ENCODE assay signal across 12 cellular contexts in the genomic region with DNA sequence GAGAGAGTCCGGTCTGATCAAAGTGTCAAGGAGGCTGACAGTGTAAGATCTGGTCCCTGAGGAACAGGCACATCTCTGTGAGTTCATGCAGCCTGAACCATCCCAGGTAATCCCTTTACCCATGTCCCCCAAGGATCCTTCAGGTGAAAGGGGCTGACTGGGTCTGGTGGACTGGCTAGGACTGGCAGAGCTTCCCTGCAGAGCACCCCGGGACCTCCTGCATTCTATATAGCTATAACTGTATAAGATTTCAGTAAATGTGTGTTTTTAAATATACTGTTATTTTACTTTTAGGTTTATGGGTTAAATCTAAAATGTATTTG.
A peak's percentile ranks its signal among the peaks of the same experiment; 100 is the strongest.
DNase-seq lines count a peak whose midpoint lies in the region; ATAC-seq and TF ChIP-seq lines count a peak whose summit lies in the region.
"Had no signal": no experiment of that assay in that cellular context is flagged by ENCODE, and none has a peak within 500 bp of the region (broad histone marks: within the 10 kb centered on the region; RNA-seq: fewer than 3 reads in every experiment).

No MANE protein-coding gene starts in this region.

- no peaks in the 10 kb centered on the region for H3K27me3 Mint-ChIP-seq in CD4-positive, alpha-beta T cell
- H3K27me3 Mint-ChIP-seq in HFFc6 (ENCODE audit: insufficient read depth) = peaks cover 15% of the 10 kb centered on the region
- H3K27me3 Mint-ChIP-seq in activated B cell treated with CpG ODN at 0.5 μM for 24 hours = no peaks in the 10 kb centered on the region
- H3K27me3 Mint-ChIP-seq in progenitor cell of endocrine pancreas = no peaks in the 10 kb centered on the region
- H3K27me3 Mint-ChIP-seq: effector memory CD8-positive, alpha-beta T cell; stimulated activated naive CD8-positive, alpha-beta T cell treated with anti-CD3 and anti-CD28 coated beads, Interleukin-15, Interleukin-2, amounts not matched to agents 100 ng/mL and 50 ng/mL, for 24 hours had no signal

- DNase-seq in CD4-positive, alpha-beta T cell = no peak
- no peak for DNase-seq in HFFc6
- no peak for DNase-seq in activated B cell treated with CpG ODN at 0.5 μM for 24 hours
- DNase-seq in progenitor cell of endocrine pancreas (ENCODE audit: low spot score, unreplicated experiment) = no peak
- no peak for DNase-seq in activated CD4-positive, alpha-beta T cell treated with anti-CD3 and anti-CD28 coated beads for 48 hours
- DNase-seq in anterior cingulate cortex (lab: John Stamatoyannopoulos, UW) = no peak
- no peak for DNase-seq in left colon
- no peak for DNase-seq in DMS 273 treated with DMSO at 0.1 percent for 48 hours (lab: John Stamatoyannopoulos, UW)
- DNase-seq: NCI-H1436 treated with DMSO at 0.1 percent for 48 hours had no signal

- peaks cover 8% of the 10 kb centered on the region for H3K4me1 Mint-ChIP-seq in CD4-positive, alpha-beta T cell (ENCODE audit: low read depth)
- H3K4me1 Mint-ChIP-seq in HFFc6 (ENCODE audit: low read depth) (no peaks in the 10 kb centered on the region), activated B cell treated with CpG ODN at 0.5 μM for 24 hours (peaks cover 19% of the 10 kb centered on the region), progenitor cell of endocrine pancreas (ENCODE audit: low read depth) (peaks cover 18% of the 10 kb centered on the region)

- CTCF ChIA-PET in CD4-positive, alpha-beta T cell (lab: Charles Lee) = interaction anchor here (0.6 to 2.2 kb wide), 4 partner anchors 19 to 883 kb away, joined by 3 to 10 read pairs (median 7); no protein-coding TSS in a partner anchor
- CTCF ChIA-PET in activated B cell treated with CpG ODN at 0.5 μM for 24 hours (lab: Charles Lee) = interaction anchor here (0.8 to 4.8 kb wide), 6 partner anchors 20 to 763 kb away, joined by 3 to 30 read pairs (median 9); no protein-coding TSS in a partner anchor

- intact Hi-C loops in CD4-positive, alpha-beta T cell (cut with DNase I, micrococcal nuclease) = loop anchor here in 1 of 2 experiments (5.0 kb wide), 1 partner anchor 715 kb away; no protein-coding TSS in a partner anchor
- intact Hi-C loops in activated B cell treated with CpG ODN at 0.5 μM for 24 hours (cut with micrococcal nuclease) (loop anchor here (1.0 to 2.0 kb wide), 3 partner anchors 151 to 761 kb away; no protein-coding TSS in a partner anchor), left colon (cut with DNase I, micrococcal nuclease) (no loop called here)

- POLR2A ChIA-PET in CD4-positive, alpha-beta T cell (lab: Charles Lee) = no interaction called here
- POLR2A ChIA-PET in activated B cell treated with CpG ODN at 0.5 μM for 24 hours (lab: Charles Lee) = interaction anchor here (1.4 kb wide), 1 partner anchor 9 kb away, joined by 3 read pairs; no protein-coding TSS in a partner anchor

- peaks cover 70% of the 10 kb centered on the region for H3K36me3 Mint-ChIP-seq in CD4-positive, alpha-beta T cell (ENCODE audit: low read depth)
- H3K36me3 Mint-ChIP-seq in HFFc6 (ENCODE audit: low read depth) (no peaks in the 10 kb centered on the region), activated B cell treated with CpG ODN at 0.5 μM for 24 hours (ENCODE audit: low read depth) (peaks cover 69% of the 10 kb centered on the region), progenitor cell of endocrine pancreas (ENCODE audit: insufficient read depth) (peaks cover 13% of the 10 kb centered on the region)

- no peaks in the 10 kb centered on the region for H3K9me3 Mint-ChIP-seq in CD4-positive, alpha-beta T cell
- H3K9me3 Mint-ChIP-seq in HFFc6 (no peaks in the 10 kb centered on the region), activated B cell treated with CpG ODN at 0.5 μM for 24 hours (no peaks in the 10 kb centered on the region), progenitor cell of endocrine pancreas (ENCODE audit: low read depth) (peaks cover 3% of the 10 kb centered on the region)
- H3K9me3 Mint-ChIP-seq: effector memory CD8-positive, alpha-beta T cell; stimulated activated naive CD8-positive, alpha-beta T cell treated with anti-CD3 and anti-CD28 coated beads, Interleukin-15, Interleukin-2, amounts not matched to agents 100 ng/mL and 50 ng/mL, for 24 hours had no signal

- no peak for ATAC-seq in CD4-positive, alpha-beta T cell (ENCODE audit: poor library complexity)
- ATAC-seq in activated B cell treated with CpG ODN at 0.5 μM for 24 hours (ENCODE audit: low read depth) = no peak
- no peak for ATAC-seq in left colon

- no peaks in the 10 kb centered on the region for H3K27me3 ChIP-seq in CD4-positive, alpha-beta T cell (ENCODE audit: control insufficient read depth, insufficient read depth, low read length)

- H3K4me3 Mint-ChIP-seq in CD4-positive, alpha-beta T cell = no peak overlapping the region
- H3K4me3 Mint-ChIP-seq in HFFc6 (no peak overlapping the region), activated B cell treated with CpG ODN at 0.5 μM for 24 hours (no peak overlapping the region), progenitor cell of endocrine pancreas (ENCODE audit: low read depth) (no peak overlapping the region)
- H3K4me3 Mint-ChIP-seq: effector memory CD8-positive, alpha-beta T cell; stimulated activated naive CD8-positive, alpha-beta T cell treated with anti-CD3 and anti-CD28 coated beads, Interleukin-15, Interleukin-2, amounts not matched to agents 100 ng/mL and 50 ng/mL, for 24 hours had no signal

- TF ChIP-seq CTCF in CD4-positive, alpha-beta T cell (IDR thresholded peaks at IDR 0.05) = peak; percentile 6
- TF ChIP-seq CTCF in HFFc6 (IDR thresholded peaks at IDR 0.05) (peak; percentile 38; the same call in 1 of the 2 replicates), activated B cell treated with CpG ODN at 0.5 μM for 24 hours (IDR thresholded peaks at IDR 0.05) (no peak), progenitor cell of endocrine pancreas (IDR thresholded peaks at IDR 0.05; ENCODE audit: unreplicated experiment) (peak; percentile 3)

- no peak overlapping the region for H3K27ac ChIP-seq in CD4-positive, alpha-beta T cell (ENCODE audit: low read depth, low read length)

- no peaks in the 10 kb centered on the region for H3K9me3 ChIP-seq in CD4-positive, alpha-beta T cell (ENCODE audit: control insufficient read depth, low read length)
- H3K9me3 ChIP-seq: Caco-2 had no signal

- H3K27ac Mint-ChIP-seq in CD4-positive, alpha-beta T cell = peak overlapping the region; percentile 3
- no peak overlapping the region for H3K27ac Mint-ChIP-seq in HFFc6
- peak overlapping the region; percentile 59 for H3K27ac Mint-ChIP-seq in activated B cell treated with CpG ODN at 0.5 μM for 24 hours
- H3K27ac Mint-ChIP-seq in progenitor cell of endocrine pancreas = no peak overlapping the region
- H3K27ac Mint-ChIP-seq: stimulated activated naive CD8-positive, alpha-beta T cell treated with anti-CD3 and anti-CD28 coated beads, Interleukin-15, Interleukin-2, amounts not matched to agents 100 ng/mL and 50 ng/mL, for 24 hours had no signal

Comparison
In these comparisons a context has a peak if more than half of its experiments do, and no peak if none do; other contexts are left out.
1. H3K27ac Mint-ChIP-seq: peak in CD4-positive, alpha-beta T cell (single experiment) and activated B cell treated with CpG ODN at 0.5 μM for 24 hours (single experiment); none in HFFc6 (single experiment) and progenitor cell of endocrine pancreas (single experiment).